8 cellular contexts compared by ENCODE assay signal in the genomic region with DNA sequence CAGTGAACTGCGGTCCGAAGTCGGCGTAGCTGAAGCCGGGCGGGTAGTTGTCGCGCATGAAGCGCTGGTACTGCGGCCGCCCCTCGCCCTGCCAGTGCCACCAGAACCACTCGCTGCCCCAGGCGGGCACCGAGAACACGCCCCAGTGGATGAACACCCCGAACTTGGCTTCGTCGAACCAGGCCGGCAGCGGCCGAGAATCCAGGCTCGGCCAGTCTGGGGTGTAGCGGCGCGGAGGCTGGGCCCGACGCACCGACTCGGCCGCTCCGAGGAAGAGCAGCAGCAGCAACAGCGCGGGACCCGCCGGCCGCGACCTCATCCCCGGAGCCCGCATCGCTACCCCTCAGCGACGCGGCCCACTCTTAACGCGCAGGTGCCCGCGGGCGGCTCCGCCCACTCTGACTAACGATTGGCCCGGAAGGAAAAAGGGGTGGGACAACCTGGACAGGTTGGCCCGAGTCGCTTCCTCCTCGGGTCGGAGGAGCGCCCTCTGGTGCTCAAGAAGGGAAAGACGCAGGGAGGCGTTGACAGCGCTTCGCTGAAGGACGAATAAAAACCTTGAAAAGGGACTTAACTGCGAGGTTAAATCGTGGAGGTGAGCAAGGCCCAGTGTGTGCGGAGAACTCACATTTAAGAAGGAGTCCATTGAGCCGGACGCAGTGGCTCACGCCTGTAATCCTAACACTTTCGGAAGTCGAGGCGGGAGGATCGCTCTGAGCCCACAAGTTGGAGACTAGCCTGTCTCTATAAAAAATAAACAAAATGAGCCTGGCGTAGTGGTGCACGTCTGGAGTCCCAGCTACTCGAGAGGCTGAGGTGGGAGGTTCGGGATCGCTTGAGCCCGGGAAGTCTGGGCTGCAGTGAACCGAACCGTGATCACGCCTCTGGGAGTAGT. TPM values are rescaled to one million over a fixed set of nuclear protein-coding genes. Genes with fewer than 3 reads are reported as not detected.
A peak's percentile ranks its signal among the peaks of the same experiment; 100 is the strongest.
DNase-seq lines count a peak whose midpoint lies in the region; ATAC-seq, FAIRE-seq and TF ChIP-seq lines count a peak whose summit lies in the region.

A gene (minus strand): TSS at position 338 of the 895 bp plus-strand sequence. CDS start 4 bp downstream, at position 334.

- POLR2A ChIA-PET in HepG2 (lab: Yijun Ruan, JAX), result interaction anchor here (1.4 to 2.3 kb wide), 3 partner anchors 58 to 90 kb away, joined by 6 to 11 read pairs (median 7); a partner anchor contains a TSS

- WGBS in HepG2 (ENCODE audit: low lambda C conversion rate), result under 1% methylated on average over 49 of the region's 81 CpGs

- no peak for TF ChIP-seq EP300 in HepG2 (IDR thresholded peaks at IDR 0.05; ENCODE audit: low read depth in 2 of 2, low read length in 2 of 2)
- TF ChIP-seq EP300 in HepG2 (CRISPR knock-in tag; IDR thresholded peaks at IDR 0.05; ENCODE audit: borderline replicate concordance), result no peak

- peak; percentile 80 for FAIRE-seq in GM19239 (lab: Jason Lieb, UNC)
- FAIRE-seq in HepG2 (lab: Jason Lieb, UNC), result peak; percentile 66

- no peaks in the 10 kb centered on the region for H3K9me3 ChIP-seq in BLaER1 treated with 17β-estradiol and CSF1 and Interleukin-3, amounts not matched to agents 10 nM and 100 nM (replicated peaks in 1 of 11)
- H3K9me3 ChIP-seq in HepG2 (ENCODE audit: low read length), result no peaks in the 10 kb centered on the region

- peak within 1 kb of the TSS; percentile 68 to 88 (median 81) for H3K9ac ChIP-seq in BLaER1 treated with 17β-estradiol and CSF1 and Interleukin-3, amounts not matched to agents 10 nM and 100 nM
- peak within 1 kb of the TSS; percentile 65 for H3K9ac ChIP-seq in HepG2 (ENCODE audit: insufficient read depth, low read depth, low read length)

- H3K4me3 ChIP-seq in BLaER1 treated with 17β-estradiol and CSF1 and Interleukin-3, amounts not matched to agents 10 nM and 100 nM, result peak within 1 kb of the TSS; percentile 69 to 83 (median 79)
- peak within 1 kb of the TSS; percentile 67 to 81 (median 81) for H3K4me3 ChIP-seq in HepG2 (replicated peaks in 1 of 3; ENCODE audit: insufficient read depth in 1 of 3, low read depth in 2 of 3, low read length in 3 of 3)

- TF ChIP-seq CTCF in HepG2 (CRISPR knock-in tag; IDR thresholded peaks at IDR 0.05), result peak; percentile 93

- H3K36me3 ChIP-seq in BLaER1 treated with 17β-estradiol and CSF1 and Interleukin-3, amounts not matched to agents 10 nM and 100 nM, result peaks cover 9 to 22% (median 20%) of the 10 kb centered on the region in 11 experiments
- 0 out of 5 replicates have a peak, but pooled peaks cover 0 to 4% of the 10 kb centered on the region in 2 experiments for H3K36me3 ChIP-seq in HepG2 (replicated peaks in 1 of 2; ENCODE audit: control insufficient read depth in 1 of 2, insufficient read depth in 2 of 2, low read length in 2 of 2)

- ATAC-seq in HG03457 (IDR thresholded peaks at IDR 0.05; ENCODE audit: unreplicated experiment) (peak; percentile 82), HepG2 (peak; percentile 96)

- H3K79me2 ChIP-seq in HepG2 (ENCODE audit: insufficient read depth, low read length), result peaks cover 3% of the 10 kb centered on the region

- CTCF ChIA-PET in HepG2 (lab: Yijun Ruan, JAX; ENCODE audit: low intra/inter-chr PET ratio, low total read pairs), result interaction anchor here (0.7 to 2.2 kb wide), 6 partner anchors 43 to 96 kb away, joined by 3 to 15 read pairs (median 3); a partner anchor contains a TSS

- peak within 1 kb of the TSS; percentile 94 to 100 (median 99) for H3K4me2 ChIP-seq in BLaER1 treated with 17β-estradiol and CSF1 and Interleukin-3, amounts not matched to agents 10 nM and 100 nM
- H3K4me2 ChIP-seq in HepG2 (ENCODE audit: low read depth, low read length), result peak within 1 kb of the TSS; percentile 86

- DNase-seq in GM19239 (ENCODE audit: insufficient read length, low spot score), result peak; percentile 98
- DNase-seq in NCI-H524 treated with DMSO at 0.1 percent for 48 hours (lab: John Stamatoyannopoulos, UW), result peak; percentile 73
- DNase-seq in activated CD4-positive, alpha-beta T cell treated with anti-CD3 and anti-CD28 coated beads, Interleukin-2, amount 50 U/mL, for 1 hour, result peak; percentile 95
- DNase-seq in dermis blood vessel endothelial cell, result peak; percentile 91
- peak; percentile 89 for DNase-seq in HepG2 (ENCODE audit: low spot score)
- DNase-seq in stimulated activated CD4-positive, alpha-beta T cell treated with anti-CD3 and anti-CD28 coated beads, Interleukin-4, amount 100 ng/mL, for 1 hour, result peak; percentile 94

- H3K4me1 ChIP-seq in BLaER1 treated with 17β-estradiol and CSF1 and Interleukin-3, amounts not matched to agents 10 nM and 100 nM, result peaks cover 45 to 57% (median 53%) of the 10 kb centered on the region in 10 experiments
- peaks cover 33% of the 10 kb centered on the region for H3K4me1 ChIP-seq in HepG2 (ENCODE audit: insufficient read depth, low read length)

- intact Hi-C loops in HepG2 (cut with micrococcal nuclease; ENCODE audit: unreplicated experiment), result loop anchor here (5.0 to 10.0 kb wide), 2 partner anchors 66 to 93 kb away; a partner anchor contains a TSS

- in situ Hi-C loops in HepG2 (cut with HindIII; ENCODE audit: extremely low pct_ligation_motif_present, low pct_unique_long_range_greater_than_20kb), result loop anchor here (5.0 kb wide), 1 partner anchor 61 kb away; no protein-coding TSS in a partner anchor

- no TSS peak for BruUV-seq in HepG2 (replicated peaks; lab: Mats Ljungman, UMichigan)

- H3K27me3 ChIP-seq in BLaER1 treated with 17β-estradiol and CSF1 and Interleukin-3, amounts not matched to agents 10 nM and 100 nM, result no peaks in the 10 kb centered on the region; a peak in 1 of 22 replicates
- no peaks in the 10 kb centered on the region; a peak in 2 of 5 replicates for H3K27me3 ChIP-seq in HepG2 (ENCODE audit: control insufficient read depth in 1 of 2, insufficient read depth in 2 of 2, low read length in 2 of 2)

- peak within 1 kb of the TSS; percentile 45 to 71 (median 61); a peak in 21 of 22 replicates for H3K27ac ChIP-seq in BLaER1 treated with 17β-estradiol and CSF1 and Interleukin-3, amounts not matched to agents 10 nM and 100 nM
- H3K27ac ChIP-seq in HepG2 (ENCODE audit: extremely low read length, insufficient read depth, low read length), result peak within 1 kb of the TSS; percentile 37

- peak; percentile 68 for TF ChIP-seq RAD21 in HepG2 (CRISPR knock-in tag; IDR thresholded peaks at IDR 0.05)

- H2AFZ ChIP-seq in HepG2 (ENCODE audit: low read length), result peak within 1 kb of the TSS; percentile 98

- peak in 1 of 2 experiments; percentile 91; a peak in 2 of 4 replicates for TF ChIP-seq POLR2A in HepG2 (IDR thresholded peaks at IDR 0.05; ENCODE audit: insufficient read depth in 1 of 2, low read depth in 2 of 2, low read length in 2 of 2)

- H4K20me1 ChIP-seq in BLaER1 treated with 17β-estradiol and CSF1 and Interleukin-3, amounts not matched to agents 10 nM and 100 nM, result peaks cover 0 to 25% (median 9%) of the 10 kb centered on the region in 11 experiments; a peak in 10 of 22 replicates
- H4K20me1 ChIP-seq in HepG2 (ENCODE audit: insufficient read depth, low read length), result no peaks in the 10 kb centered on the region

TF ChIP-seq in HepG2, 621 proteins besides CTCF, POLR2A, EP300 and RAD21 (continues in another document):
- no peak; the same call in 1 of the 2 replicates for TF ChIP-seq ZNF557 (CRISPR knock-in tag; IDR thresholded peaks at IDR 0.05)

RNA-seq across cellular contexts. Expression of the gene that starts here (rescaled TPM):
- total RNA-seq in dermis blood vessel endothelial cell (10.7 and 20.6 TPM in 2 replicates), HepG2 (2016; rRNA removed; fragmentation: Illumina TruSeq; extraction: Trizol) (14.9 and 33.6 TPM in 2 replicates)
- total RNA-seq in HepG2 (2016; cell fraction: cytosol; rRNA removed; fragmentation: Illumina TruSeq; extraction: Trizol; ENCODE audit: low read depth), result 3.6 and 4.5 TPM in 2 replicates
- 14.5 and 33.2 TPM in 2 replicates for total RNA-seq in HepG2 (2016; cell fraction: insoluble cytoplasmic fraction; rRNA removed; fragmentation: Illumina TruSeq; extraction: Trizol)
- 8.3 and 9.4 TPM in 2 replicates for total RNA-seq in HepG2 (2016; cell fraction: membrane; rRNA removed; fragmentation: Illumina TruSeq; extraction: Trizol)
- total RNA-seq in HepG2 (2016; cell fraction: nucleus; rRNA removed; fragmentation: Illumina TruSeq; extraction: Trizol), result 27.1 and 30.8 TPM in 2 replicates
- 29.9 and 32.7 TPM in 2 replicates for polyA plus RNA-seq in HepG2 (2011; rRNA removed)
- 21.5 and 32.7 TPM in 2 replicates for polyA plus RNA-seq in HepG2 (2011; cell fraction: cytosol; rRNA removed)
- polyA plus RNA-seq in HepG2 (2011; cell fraction: nucleus; rRNA removed), result 9.5 and 11.1 TPM in 2 replicates
- 22.8 and 24.3 TPM in 2 replicates for polyA plus RNA-seq in HepG2 (2012)
- polyA plus RNA-seq in HepG2 (2016; cell fraction: cytosol; fragmentation: Illumina TruSeq; extraction: Trizol; ENCODE audit: low read depth), result 4.3 and 4.6 TPM in 2 replicates
- polyA plus RNA-seq in HepG2 (2016; cell fraction: insoluble cytoplasmic fraction; fragmentation: Illumina TruSeq; extraction: Trizol; ENCODE audit: low read depth), result 13.2 and 15.8 TPM in 2 replicates
- 6.5 and 6.9 TPM in 2 replicates for polyA plus RNA-seq in HepG2 (2016; cell fraction: membrane; fragmentation: Illumina TruSeq; extraction: Trizol; ENCODE audit: low read depth)
- polyA plus RNA-seq in HepG2 (2016; cell fraction: nucleus; fragmentation: Illumina TruSeq; extraction: Trizol; ENCODE audit: insufficient read depth, low read depth), result 38.2 and 40.8 TPM in 2 replicates
- 4.1 and 14.1 TPM in 2 replicates for polyA minus RNA-seq in HepG2 (2011; rRNA and poly(A)+ RNA removed; ENCODE audit: low replicate concordance)
- 15.0 and 15.7 TPM in 2 replicates for polyA minus RNA-seq in HepG2 (2011; cell fraction: cytosol; rRNA and poly(A)+ RNA removed)
- 5.7 and 9.0 TPM in 2 replicates for polyA minus RNA-seq in HepG2 (2011; cell fraction: nucleus; rRNA and poly(A)+ RNA removed)

Comparison
In these comparisons a context has a peak if more than half of its experiments do, and no peak if none do; other contexts are left out.
1. Peak in every context shown above with its lines: DNase-seq, ATAC-seq, H3K4me3 ChIP-seq and H3K27ac ChIP-seq.